17 cellular contexts compared by ENCODE assay signal in the genomic region with DNA sequence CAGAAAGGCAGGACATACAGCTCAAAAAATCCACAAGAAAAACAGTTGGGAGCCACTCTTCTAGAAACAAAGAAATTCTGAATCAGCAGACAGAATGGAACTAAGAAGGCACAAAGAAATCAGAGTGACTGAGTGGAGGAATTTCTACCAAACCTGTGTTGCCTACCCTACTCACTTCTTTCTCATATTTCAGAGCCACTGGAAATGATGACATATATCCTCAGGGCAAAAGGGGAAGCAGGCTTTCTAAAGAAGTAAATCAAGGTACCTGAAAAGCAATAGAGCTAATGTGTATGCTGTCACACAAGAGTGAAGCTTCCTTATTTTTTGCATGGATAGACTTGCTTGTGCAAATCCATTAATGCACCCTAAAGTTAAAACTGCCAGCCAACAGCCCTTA.
DNase-seq lines count a peak whose midpoint lies in the region; ATAC-seq, FAIRE-seq and TF ChIP-seq lines count a peak whose summit lies in the region.
"Had no signal": no experiment of that assay in that cellular context is flagged by ENCODE, and none has a peak within 500 bp of the region (broad histone marks: within the 10 kb centered on the region; RNA-seq: fewer than 3 reads in every experiment).

No MANE protein-coding gene starts in this region.

- no peaks in the 10 kb centered on the region for H3K27me3 ChIP-seq in bronchial epithelial cell (ENCODE audit: control insufficient read depth, insufficient read depth, low read length)
- H3K27me3 ChIP-seq: BLaER1 treated with 17β-estradiol and CSF1 and Interleukin-3, amounts not matched to agents 10 nM and 100 nM had no signal

- peak; percentile 28 for DNase-seq in SKM-1 treated with dmso at 0.1 percent for 144 hours (lab: John Stamatoyannopoulos, UW; ENCODE audit: unreplicated experiment)
- no peak for DNase-seq in SKM-1 (lab: John Stamatoyannopoulos, UW; ENCODE audit: unreplicated experiment)
- DNase-seq in bronchial epithelial cell (ENCODE audit: low read depth) = peak; percentile 0
- DNase-seq in left kidney (ENCODE audit: low read depth, low spot score) = peak; percentile 66
- DNase-seq in posterior vena cava (ENCODE audit: low spot score) = no peak
- DNase-seq in NCI-H1048 (lab: John Stamatoyannopoulos, UW) = no peak
- DNase-seq: Calu3; CD8-positive, alpha-beta T cell; DMS53; DND-41; EL; HCEC 1CT had no signal

- no peak overlapping the region for H3K4me3 ChIP-seq in bronchial epithelial cell (ENCODE audit: low read depth, low read length)
- H3K4me3 ChIP-seq: BLaER1 treated with 17β-estradiol and CSF1 and Interleukin-3, amounts not matched to agents 10 nM and 100 nM; GM12878 had no signal

- no peak for TF ChIP-seq CTCF in bronchial epithelial cell (IDR thresholded peaks at IDR 0.05; ENCODE audit: insufficient read depth, low read length, severe bottlenecking)

- intact Hi-C loops in posterior vena cava (cut with DNase I) = no loop called here

- FAIRE-seq in bronchial epithelial cell (lab: Jason Lieb, UNC) = no peak
- FAIRE-seq: GM12878, GM19239, H54 had no signal

- no peaks in the 10 kb centered on the region for H3K36me3 ChIP-seq in bronchial epithelial cell (ENCODE audit: control insufficient read depth, insufficient read depth, low read length)
- H3K36me3 ChIP-seq: BLaER1 treated with 17β-estradiol and CSF1 and Interleukin-3, amounts not matched to agents 10 nM and 100 nM had no signal

- ATAC-seq in HG02610 (IDR thresholded peaks at IDR 0.05; ENCODE audit: unreplicated experiment) = no peak
- ATAC-seq: CD8-positive, alpha-beta T cell; GM12878 had no signal

Comparison
In these comparisons a context has a peak if more than half of its experiments do, and no peak if none do; other contexts are left out.
1. DNase-seq: peak in SKM-1 treated with dmso at 0.1 percent for 144 hours (single experiment), bronchial epithelial cell (single experiment) and left kidney (single experiment); none in SKM-1 (single experiment), posterior vena cava (single experiment) and NCI-H1048 (single experiment).